Comparison of ENCODE assay signal across 19 cellular contexts in the genomic region with DNA sequence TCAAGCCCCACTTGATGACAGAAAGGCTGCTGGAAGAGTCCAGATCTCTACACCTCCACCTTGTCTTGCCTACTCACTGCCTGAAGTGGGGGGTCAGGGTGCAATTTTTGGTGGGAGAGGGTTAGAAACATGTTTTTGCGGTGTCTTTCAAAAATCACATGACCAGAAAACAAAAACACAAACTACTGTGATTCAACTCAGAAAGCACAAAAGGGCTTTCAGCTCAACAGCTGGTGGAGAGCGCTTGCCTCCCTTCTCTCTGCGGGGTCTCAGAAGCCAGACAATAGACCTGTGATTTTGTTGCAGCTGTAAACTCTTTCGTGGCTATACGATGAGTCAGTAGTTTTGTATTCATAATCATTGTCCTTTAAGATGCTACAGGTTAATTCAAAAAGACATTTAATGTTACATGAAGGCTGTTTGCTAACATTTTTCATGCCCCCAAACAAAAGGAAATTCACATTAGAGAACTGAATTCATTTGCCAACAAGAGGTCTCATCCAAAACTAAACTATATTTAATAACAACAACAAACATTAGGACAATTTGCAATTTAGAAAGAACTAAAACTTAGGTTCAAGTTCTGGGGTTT.
A peak's percentile ranks its signal among the peaks of the same experiment; 100 is the strongest.
DNase-seq lines count a peak whose midpoint lies in the region; ATAC-seq and TF ChIP-seq lines count a peak whose summit lies in the region.
"Had no signal": no experiment of that assay in that cellular context is flagged by ENCODE, and none has a peak within 500 bp of the region (broad histone marks: within the 10 kb centered on the region; RNA-seq: fewer than 3 reads in every experiment).

No MANE protein-coding gene starts in this region.

- peaks cover 1% of the 10 kb centered on the region for H3K27me3 Mint-ChIP-seq in GM23338 (ENCODE audit: insufficient read depth, low read depth, poor library complexity)

- H3K27ac Mint-ChIP-seq in GM23338 = peak overlapping the region; percentile 54
- H3K27ac Mint-ChIP-seq: activated CD4-positive, alpha-beta T cell treated with anti-CD3 and anti-CD28 coated beads for 36 hours; activated naive CD4-positive, alpha-beta T cell treated with anti-CD3 and anti-CD28 coated beads, Interleukin-2, amount 50 U/mL, for 24 hours; B cell; stimulated activated naive B cell treated with anti-CD40 and anti-IgM and Interleukin-4, amounts not matched to agents 10 μg/mL and 1 μg/mL and 100 μg/mL, for 72 hours had no signal

- peaks cover 25% of the 10 kb centered on the region for H3K9me3 Mint-ChIP-seq in GM23338
- H3K9me3 Mint-ChIP-seq: activated naive CD4-positive, alpha-beta T cell treated with anti-CD3 and anti-CD28 coated beads, Interleukin-2, amount 50 U/mL, for 24 hours; stimulated activated naive B cell treated with anti-CD40 and anti-IgM and Interleukin-4, amounts not matched to agents 10 μg/mL and 1 μg/mL and 100 μg/mL, for 72 hours had no signal

- H3K27ac ChIP-seq in GM23338 (ENCODE audit: low read depth) (peak overlapping the region; percentile 42; the same call in 1 of the 2 replicates), transverse colon (no peak overlapping the region)
- H3K27ac ChIP-seq: foreskin keratinocyte, neutrophil had no signal

- H3K79me2 ChIP-seq in GM23338 (replicated peaks; ENCODE audit: insufficient read depth) = no peaks in the 10 kb centered on the region

- 66 to 71% methylated on average over 4 to 5 of the region's 5 CpGs for WGBS in transverse colon (ENCODE audit: low coverage in 1 of 2), 2 donors

- peaks cover 21% of the 10 kb centered on the region; the same call in 2 of the 3 replicates for H3K4me1 Mint-ChIP-seq in GM23338
- H3K4me1 Mint-ChIP-seq: B cell had no signal

- no peak for TF ChIP-seq EP300 in transverse colon (IDR thresholded peaks at IDR 0.05; ENCODE audit: low read depth)

- ATAC-seq in GM23338 = peak; percentile 72
- ATAC-seq in HG02588 (IDR thresholded peaks at IDR 0.05; ENCODE audit: unreplicated experiment) = no peak
- ATAC-seq in GM21723 (IDR thresholded peaks at IDR 0.05; ENCODE audit: unreplicated experiment) = no peak
- ATAC-seq: activated CD4-positive, alpha-beta T cell treated with anti-CD3 and anti-CD28 coated beads for 36 hours; foreskin keratinocyte; stimulated activated naive B cell treated with anti-CD40 and anti-IgM and Interleukin-4, amounts not matched to agents 10 μg/mL and 1 μg/mL and 100 μg/mL, for 72 hours had no signal

- peaks cover 24% of the 10 kb centered on the region for H3K4me1 ChIP-seq in GM23338 (ENCODE audit: insufficient read depth)
- peaks cover 0 to 18% (median 2%) of the 10 kb centered on the region in 4 donors for H3K4me1 ChIP-seq in transverse colon
- H3K4me1 ChIP-seq: foreskin keratinocyte had no signal

- TF ChIP-seq CTCF in GM23338 (conservative IDR thresholded peaks at IDR 0.05; ENCODE audit: low read depth in 2 of 2) (no peak), choroid plexus epithelial cell (conservative IDR thresholded peaks at IDR 0.05; ENCODE audit: low read depth, low read length) (no peak), transverse colon (IDR thresholded peaks at IDR 0.05) (no peak)

- intact Hi-C loops in transverse colon (cut with DNase I; ENCODE audit: low total_unique reads) = no loop called here

- peaks cover 14% of the 10 kb centered on the region; the same call in 2 of the 3 replicates for H3K36me3 Mint-ChIP-seq in GM23338 (ENCODE audit: low read depth)
- H3K36me3 Mint-ChIP-seq: activated naive CD4-positive, alpha-beta T cell treated with anti-CD3 and anti-CD28 coated beads, Interleukin-2, amount 50 U/mL, for 24 hours; stimulated activated naive B cell treated with anti-CD40 and anti-IgM and Interleukin-4, amounts not matched to agents 10 μg/mL and 1 μg/mL and 100 μg/mL, for 72 hours had no signal

- no peaks in the 10 kb centered on the region for H3F3A ChIP-seq in GM23338 (replicated peaks; ENCODE audit: low read depth)

- peak overlapping the region; percentile 67; the same call in 1 of the 2 replicates for H2AFZ ChIP-seq in GM23338

- TF ChIP-seq POLR2A in transverse colon (IDR thresholded peaks at IDR 0.05) = no peak

- no peaks in the 10 kb centered on the region; the same call in 1 of the 2 replicates for H3K36me3 ChIP-seq in GM23338 (ENCODE audit: insufficient read depth)
- no peaks in the 10 kb centered on the region for H3K36me3 ChIP-seq in transverse colon
- H3K36me3 ChIP-seq: neutrophil had no signal

- no peaks in the 10 kb centered on the region for H3K9me3 ChIP-seq in transverse colon
- H3K9me3 ChIP-seq: neutrophil had no signal

- no peaks in the 10 kb centered on the region for H4K20me1 ChIP-seq in GM23338 (replicated peaks; ENCODE audit: insufficient read depth)

- H3K4me3 Mint-ChIP-seq in GM23338 = no peak overlapping the region
- H3K4me3 Mint-ChIP-seq: activated CD4-positive, alpha-beta T cell treated with anti-CD3 and anti-CD28 coated beads for 36 hours; activated naive CD4-positive, alpha-beta T cell treated with anti-CD3 and anti-CD28 coated beads, Interleukin-2, amount 50 U/mL, for 24 hours; B cell; stimulated activated naive B cell treated with anti-CD40 and anti-IgM and Interleukin-4, amounts not matched to agents 10 μg/mL and 1 μg/mL and 100 μg/mL, for 72 hours had no signal

- in situ Hi-C loops in transverse colon (cut with MboI; ENCODE audit: low pct_ligation_motif_present in 1 of 4, low pct_unique_long_range_greater_than_20kb in 1 of 4, low sequenced_read_pairs in 3 of 4) = loop anchor here (5.0 to 25.0 kb wide), 3 partner anchors 419 to 529 kb away; no protein-coding TSS in a partner anchor

- DNase-seq in GM23338 (ENCODE audit: low spot score) (peak; percentile 47), NCI-H2107 (lab: John Stamatoyannopoulos, UW) (peak; percentile 35), choroid plexus epithelial cell (ENCODE audit: low read depth) (peak; percentile 48), midbrain (lab: John Stamatoyannopoulos, UW) (peak; percentile 46), NCI-H82 (lab: John Stamatoyannopoulos, UW) (no peak), transverse colon (no peak)
- DNase-seq: activated CD4-positive, alpha-beta T cell treated with anti-CD3 and anti-CD28 coated beads for 36 hours; activated CD8-positive, alpha-beta memory T cell treated with anti-CD3 and anti-CD28 coated beads, Interleukin-2, amount 50 U/mL, for 48 hours; DMS79; foreskin keratinocyte; GOT3; KG1; NCI-H1694; stimulated activated naive B cell treated with anti-CD40 and anti-IgM and Interleukin-4, amounts not matched to agents 10 μg/mL and 1 μg/mL and 100 μg/mL, for 72 hours had no signal

- no peaks in the 10 kb centered on the region; the same call in 1 of the 2 replicates for H3K9me2 ChIP-seq in GM23338 (ENCODE audit: insufficient read depth)

- H3K4me3 ChIP-seq in GM23338 = no peak overlapping the region
- H3K4me3 ChIP-seq in choroid plexus epithelial cell (ENCODE audit: low read depth, low read length) = no peak overlapping the region
- no peak overlapping the region for H3K4me3 ChIP-seq in transverse colon

- 0 out of 2 replicates have a peak overlapping the region, but pooled peaks have one; percentile 9 for H3K4me2 ChIP-seq in GM23338

- H3K27me3 ChIP-seq in GM23338 (ENCODE audit: insufficient read depth) = no peaks in the 10 kb centered on the region
- no peaks in the 10 kb centered on the region for H3K27me3 ChIP-seq in transverse colon
- H3K27me3 ChIP-seq: neutrophil had no signal

TF ChIP-seq in GM23338, 12 proteins besides CTCF, POLR2A, EP300 and RAD21 (continues in another document):
- no peak for TF ChIP-seq NANOG (IDR thresholded peaks at IDR 0.05; ENCODE audit: borderline replicate concordance)
- TF ChIP-seq, protein P1, sequence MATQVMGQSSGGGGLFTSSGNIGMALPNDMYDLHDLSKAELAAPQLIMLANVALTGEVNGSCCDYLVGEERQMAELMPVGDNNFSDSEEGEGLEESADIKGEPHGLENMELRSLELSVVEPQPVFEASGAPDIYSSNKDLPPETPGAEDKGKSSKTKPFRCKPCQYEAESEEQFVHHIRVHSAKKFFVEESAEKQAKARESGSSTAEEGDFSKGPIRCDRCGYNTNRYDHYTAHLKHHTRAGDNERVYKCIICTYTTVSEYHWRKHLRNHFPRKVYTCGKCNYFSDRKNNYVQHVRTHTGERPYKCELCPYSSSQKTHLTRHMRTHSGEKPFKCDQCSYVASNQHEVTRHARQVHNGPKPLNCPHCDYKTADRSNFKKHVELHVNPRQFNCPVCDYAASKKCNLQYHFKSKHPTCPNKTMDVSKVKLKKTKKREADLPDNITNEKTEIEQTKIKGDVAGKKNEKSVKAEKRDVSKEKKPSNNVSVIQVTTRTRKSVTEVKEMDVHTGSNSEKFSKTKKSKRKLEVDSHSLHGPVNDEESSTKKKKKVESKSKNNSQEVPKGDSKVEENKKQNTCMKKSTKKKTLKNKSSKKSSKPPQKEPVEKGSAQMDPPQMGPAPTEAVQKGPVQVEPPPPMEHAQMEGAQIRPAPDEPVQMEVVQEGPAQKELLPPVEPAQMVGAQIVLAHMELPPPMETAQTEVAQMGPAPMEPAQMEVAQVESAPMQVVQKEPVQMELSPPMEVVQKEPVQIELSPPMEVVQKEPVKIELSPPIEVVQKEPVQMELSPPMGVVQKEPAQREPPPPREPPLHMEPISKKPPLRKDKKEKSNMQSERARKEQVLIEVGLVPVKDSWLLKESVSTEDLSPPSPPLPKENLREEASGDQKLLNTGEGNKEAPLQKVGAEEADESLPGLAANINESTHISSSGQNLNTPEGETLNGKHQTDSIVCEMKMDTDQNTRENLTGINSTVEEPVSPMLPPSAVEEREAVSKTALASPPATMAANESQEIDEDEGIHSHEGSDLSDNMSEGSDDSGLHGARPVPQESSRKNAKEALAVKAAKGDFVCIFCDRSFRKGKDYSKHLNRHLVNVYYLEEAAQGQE (IDR thresholded peaks at IDR 0.05; ENCODE audit: unreplicated experiment) = no peak

Comparison
In these comparisons a context has a peak if more than half of its experiments do, and no peak if none do; other contexts are left out.
1. DNase-seq: peak in GM23338 (single experiment), NCI-H2107 (single experiment), choroid plexus epithelial cell (single experiment) and midbrain (single experiment); none in NCI-H82 (single experiment) and transverse colon (single experiment).